Comparison of ENCODE assay signal across 16 cellular contexts in genomic region chr5:759781-760362, GRCh38. TPM values are rescaled to one million over a fixed set of nuclear protein-coding genes. Genes with fewer than 3 reads are reported as not detected.
DNase-seq lines count a peak whose midpoint lies in the region; ATAC-seq and TF ChIP-seq lines count a peak whose summit lies in the region.
"Had no signal": no experiment of that assay in that cellular context is flagged by ENCODE, and none has a peak within 500 bp of the region (broad histone marks: within the 10 kb centered on the region; RNA-seq: fewer than 3 reads in every experiment).

No MANE protein-coding gene starts in this region.

- H3K27me3 ChIP-seq in Peyer's patch (no peaks in the 10 kb centered on the region), stomach (no peaks in the 10 kb centered on the region)

- peak; percentile 28 for DNase-seq in activated T-cell treated with anti-CD3 and anti-CD28 coated beads, Interleukin-2, amount 50 U/mL, for 24 hours
- no peak for DNase-seq in activated T-cell treated with anti-CD3 and anti-CD28 coated beads for 4 hours
- peak in 1 of 3 donors; percentile 45 for DNase-seq in Peyer's patch
- DNase-seq in islet precursor cell, result peak; percentile 49
- peak; percentile 25 for DNase-seq in stomach
- no peak for DNase-seq in NCI-H524 (lab: John Stamatoyannopoulos, UW)
- DNase-seq: NCI-H2029; nephron progenitor cell; SHP77; stimulated activated CD4-positive, alpha-beta T cell treated with anti-CD3 and anti-CD28 coated beads, Interleukin-12 subunit alpha, Interleukin-12 subunit beta, amount 100 ng/mL, for 4 hours had no signal

- H3K27ac ChIP-seq in Peyer's patch (peak overlapping the region; percentile 33 to 80 (median 54)), stomach (peak overlapping the region; percentile 60 to 85 (median 68))
- H3K27ac ChIP-seq: GM23248 had no signal

- H3K4me3 Mint-ChIP-seq in activated T-cell treated with anti-CD3 and anti-CD28 coated beads, Interleukin-2, amount 50 U/mL, for 24 hours, result no peak overlapping the region
- H3K4me3 Mint-ChIP-seq: activated T-helper 1 cell treated with anti-CD3 and anti-CD28 coated beads, Interleukin-12 subunit alpha, Interleukin-12 subunit beta, Interleukin-2, Interleukin-4 antibody, amounts not matched to agents 30 ng/mL and 10 ng/mL and 1 ng/mL, durations not matched to agents 14 hours and 24 hours and 36 hours had no signal

- no peak for TF ChIP-seq POLR2A in Peyer's patch (IDR thresholded peaks at IDR 0.05)
- TF ChIP-seq POLR2A in stomach (IDR thresholded peaks at IDR 0.05), result no peak

- H3K36me3 Mint-ChIP-seq in activated T-cell treated with anti-CD3 and anti-CD28 coated beads, Interleukin-2, amount 50 U/mL, for 24 hours (ENCODE audit: low read depth), result no peaks in the 10 kb centered on the region

- TF ChIP-seq CTCF in Peyer's patch (IDR thresholded peaks at IDR 0.05) (no peak), stomach (IDR thresholded peaks at IDR 0.05) (no peak)

- H3K9me3 ChIP-seq in Peyer's patch (no peaks in the 10 kb centered on the region), stomach (no peaks in the 10 kb centered on the region)

- no peak overlapping the region for H3K27ac Mint-ChIP-seq in activated T-cell treated with anti-CD3 and anti-CD28 coated beads, Interleukin-2, amount 50 U/mL, for 24 hours
- H3K27ac Mint-ChIP-seq: activated T-helper 1 cell treated with anti-CD3 and anti-CD28 coated beads, Interleukin-12 subunit alpha, Interleukin-12 subunit beta, Interleukin-2, Interleukin-4 antibody, amounts not matched to agents 30 ng/mL and 10 ng/mL and 1 ng/mL, durations not matched to agents 14 hours and 24 hours and 36 hours had no signal

- H3K36me3 ChIP-seq in Peyer's patch (no peaks in the 10 kb centered on the region), stomach (peaks cover 0 to 19% (median 2%) of the 10 kb centered on the region in 4 donors)

- H3K4me1 ChIP-seq in Peyer's patch (peaks cover 9 to 36% (median 19%) of the 10 kb centered on the region in 4 donors), stomach (peaks cover 36 to 45% (median 39%) of the 10 kb centered on the region in 4 donors)

- peaks cover 9% of the 10 kb centered on the region for H3K27me3 Mint-ChIP-seq in activated T-cell treated with anti-CD3 and anti-CD28 coated beads, Interleukin-2, amount 50 U/mL, for 24 hours

- TF ChIP-seq EP300 in stomach (IDR thresholded peaks at IDR 0.05), result no peak

- H3K4me3 ChIP-seq in Peyer's patch (no peak overlapping the region), stomach (no peak overlapping the region)
- H3K4me3 ChIP-seq: GM12878, GM23248 had no signal

- H3K9me3 Mint-ChIP-seq in activated T-cell treated with anti-CD3 and anti-CD28 coated beads, Interleukin-2, amount 50 U/mL, for 24 hours, result no peaks in the 10 kb centered on the region
- H3K9me3 Mint-ChIP-seq: activated T-helper 1 cell treated with anti-CD3 and anti-CD28 coated beads, Interleukin-12 subunit alpha, Interleukin-12 subunit beta, Interleukin-2, Interleukin-4 antibody, amounts not matched to agents 30 ng/mL and 10 ng/mL and 1 ng/mL, durations not matched to agents 14 hours and 24 hours and 36 hours had no signal

- 88 to 95% (median 88%) methylated on average over 22 of the region's 22 CpGs for WGBS in stomach, 5 donors

- ATAC-seq in HG02852 (IDR thresholded peaks at IDR 0.05; ENCODE audit: unreplicated experiment), result no peak
- ATAC-seq in GM21529 (IDR thresholded peaks at IDR 0.05; ENCODE audit: unreplicated experiment), result no peak
- ATAC-seq: GM12878 had no signal

- H3K4me1 Mint-ChIP-seq in activated T-cell treated with anti-CD3 and anti-CD28 coated beads, Interleukin-2, amount 50 U/mL, for 24 hours (ENCODE audit: low read depth), result peaks cover 18% of the 10 kb centered on the region

- intact Hi-C loops in stomach (cut with DNase I; ENCODE audit: low total_unique reads), result loop anchor here (5.0 kb wide), 1 partner anchor 87 kb away; no protein-coding TSS in a partner anchor

RNA-seq across cellular contexts. Expression of gene ZDHHC11B, which starts 24.7 kb away (rescaled TPM):
- total RNA-seq in Peyer's patch (10 to 100 TPM in 3 of 4 donors, 1 to 10 TPM in 1; 4.6 to 52.0 (median 28.6) TPM), stomach (10 to 100 TPM in 3 of 5 donors, 1 to 10 TPM in 2; 1.8 to 42.4 (median 11.7) TPM)
- 10 to 100 TPM in 1 of 3 donors, 1 to 10 TPM in 1, under 1 TPM in 1; 0.93 to 11.5 (median 1.2) TPM for polyA plus RNA-seq in stomach
- total RNA-seq: activated T-helper 1 cell treated with anti-CD3 and anti-CD28 coated beads, Interleukin-12 subunit alpha, Interleukin-12 subunit beta, Interleukin-2, Interleukin-4 antibody, amounts not matched to agents 30 ng/mL and 10 ng/mL and 1 ng/mL, durations not matched to agents 14 hours and 24 hours and 36 hours; GM12878; GM23248; LHCN-M2 had no signal
- polyA plus RNA-seq: GM23248 had no signal

Comparison
In these comparisons a context has a peak if more than half of its experiments do, and no peak if none do; other contexts are left out.
1. DNase-seq: peak in activated T-cell treated with anti-CD3 and anti-CD28 coated beads, Interleukin-2, amount 50 U/mL, for 24 hours (single experiment), islet precursor cell (single experiment) and stomach (single experiment); none in activated T-cell treated with anti-CD3 and anti-CD28 coated beads for 4 hours (single experiment) and NCI-H524 (0 of 2).